Comparison of ENCODE assay signal across 10 cellular contexts in the genomic region with DNA sequence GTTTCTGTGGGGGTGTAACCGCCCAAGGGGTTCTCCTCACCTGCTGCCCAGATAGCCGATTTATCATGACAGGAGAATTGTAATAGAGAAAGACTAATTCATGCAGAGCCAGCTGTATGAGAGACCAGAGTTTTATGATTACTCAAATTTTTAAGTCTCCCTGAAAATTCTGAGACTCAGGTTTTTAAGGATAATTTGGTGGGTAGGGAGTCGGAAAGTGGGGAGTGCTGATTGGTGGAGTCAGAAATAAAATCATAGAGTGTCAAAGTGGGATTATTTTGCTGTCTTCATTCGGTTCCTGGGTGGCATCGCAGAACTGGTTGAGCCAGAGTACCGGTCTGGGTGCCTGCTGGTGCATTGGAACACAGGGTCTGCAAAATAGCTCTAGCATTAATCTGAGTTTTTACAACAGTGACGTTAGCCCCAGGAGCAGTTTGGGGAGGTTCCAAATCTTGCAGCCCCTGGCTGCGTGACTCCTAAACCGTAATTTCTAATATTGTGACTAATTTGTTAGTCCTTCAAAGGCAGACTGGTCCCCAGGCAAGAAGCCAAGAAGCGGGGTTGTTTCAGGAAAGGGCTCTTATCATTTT. TPM values are rescaled to one million over a fixed set of nuclear protein-coding genes. Genes with fewer than 3 reads are reported as not detected.
DNase-seq lines count a peak whose midpoint lies in the region; TF ChIP-seq lines count a peak whose summit lies in the region.
"Had no signal": no experiment of that assay in that cellular context is flagged by ENCODE, and none has a peak within 500 bp of the region (broad histone marks: within the 10 kb centered on the region; RNA-seq: fewer than 3 reads in every experiment).

No MANE protein-coding gene starts in this region.

- no peak overlapping the region for H3K4me3 ChIP-seq in esophagus (ENCODE audit: low read depth in 1 of 2, low read length in 2 of 2)
- no peak overlapping the region for H3K4me3 ChIP-seq in retinal pigment epithelial cell (ENCODE audit: low read length)
- H3K4me3 ChIP-seq: cardiac muscle cell had no signal

- DNase-seq in DMS 273 (lab: John Stamatoyannopoulos, UW; ENCODE audit: unreplicated experiment) (peak; percentile 72), DMS 273 treated with DMSO at 0.1 percent for 48 hours (lab: John Stamatoyannopoulos, UW) (no peak), NCI-H446 treated with DMSO at 0.1 percent for 48 hours (lab: John Stamatoyannopoulos, UW) (peak; percentile 61), retinal pigment epithelial cell (ENCODE audit: low read depth) (peak; percentile 62), SK-N-DZ (ENCODE audit: low spot score) (no peak), SIG-M5 (lab: John Stamatoyannopoulos, UW) (no peak)
- DNase-seq in stimulated activated naive CD4-positive, alpha-beta T cell (lab: John Stamatoyannopoulos, UW), result no peak

- H3K27me3 ChIP-seq in esophagus (ENCODE audit: control insufficient read depth in 1 of 2, insufficient read depth in 2 of 2, low read length in 2 of 2), result no peaks in the 10 kb centered on the region
- H3K27me3 ChIP-seq: cardiac muscle cell had no signal

- peaks cover 11 to 19% of the 10 kb centered on the region in 2 donors for H3K4me1 ChIP-seq in esophagus (ENCODE audit: control insufficient read depth in 2 of 2, insufficient read depth in 2 of 2, low read length in 1 of 2)

- TF ChIP-seq CTCF in retinal pigment epithelial cell (conservative IDR thresholded peaks at IDR 0.05; ENCODE audit: low read depth, low read length), result no peak

- H3K36me3 ChIP-seq in esophagus (ENCODE audit: control insufficient read depth in 2 of 2, insufficient read depth in 2 of 2, low read length in 1 of 2), result no peaks in the 10 kb centered on the region
- H3K36me3 ChIP-seq: cardiac muscle cell had no signal

- 40 to 49% methylated on average over 10 of the region's 10 CpGs for WGBS in esophagus, 2 donors

- H3K9me3 ChIP-seq in esophagus (ENCODE audit: control insufficient read depth in 2 of 2, insufficient read depth in 1 of 2, low read depth in 1 of 2, low read length in 1 of 2), result no peaks in the 10 kb centered on the region

- H3K27ac ChIP-seq in esophagus (ENCODE audit: low read depth in 2 of 2, low read length in 1 of 2), result peak overlapping the region; percentile 81 to 85
- H3K27ac ChIP-seq: 22Rv1, cardiac muscle cell had no signal

RNA-seq across cellular contexts. Expression of gene GPRIN2, which starts 32.5 kb away (rescaled TPM):
- polyA plus RNA-seq in esophagus, result 1 to 10 TPM; 3.1 to 6.2 TPM
- not detected in 2 replicates for polyA plus RNA-seq in SK-N-DZ (2014; cell fraction: cytosol; rRNA removed)
- not detected in 2 replicates for polyA plus RNA-seq in SK-N-DZ (2014; cell fraction: nucleus; rRNA removed)

RNA-seq across cellular contexts. Expression of gene SYT15, which starts 55.0 kb away (rescaled TPM):
- 1 to 10 TPM; 1.2 to 2.1 TPM for polyA plus RNA-seq in esophagus
- not detected in 2 replicates for polyA plus RNA-seq in SK-N-DZ (2014; cell fraction: cytosol; rRNA removed)
- 0.02 TPM in 2 replicates for polyA plus RNA-seq in SK-N-DZ (2014; cell fraction: nucleus; rRNA removed)

RNA-seq across cellular contexts. Expression of gene NPY4R, which starts 58.2 kb away (rescaled TPM):
- under 1 TPM; 0.06 to 0.10 TPM for polyA plus RNA-seq in esophagus
- polyA plus RNA-seq in SK-N-DZ (2014; cell fraction: cytosol; rRNA removed), result not detected in 2 replicates
- not detected in 2 replicates for polyA plus RNA-seq in SK-N-DZ (2014; cell fraction: nucleus; rRNA removed)

Comparison
In these comparisons a context has a peak if more than half of its experiments do, and no peak if none do; other contexts are left out.
1. DNase-seq: peak in DMS 273 (single experiment), NCI-H446 treated with DMSO at 0.1 percent for 48 hours (single experiment) and retinal pigment epithelial cell (single experiment); none in DMS 273 treated with DMSO at 0.1 percent for 48 hours (single experiment), SK-N-DZ (single experiment), stimulated activated naive CD4-positive, alpha-beta T cell (0 of 6) and SIG-M5 (single experiment).